In the genomic region with DNA sequence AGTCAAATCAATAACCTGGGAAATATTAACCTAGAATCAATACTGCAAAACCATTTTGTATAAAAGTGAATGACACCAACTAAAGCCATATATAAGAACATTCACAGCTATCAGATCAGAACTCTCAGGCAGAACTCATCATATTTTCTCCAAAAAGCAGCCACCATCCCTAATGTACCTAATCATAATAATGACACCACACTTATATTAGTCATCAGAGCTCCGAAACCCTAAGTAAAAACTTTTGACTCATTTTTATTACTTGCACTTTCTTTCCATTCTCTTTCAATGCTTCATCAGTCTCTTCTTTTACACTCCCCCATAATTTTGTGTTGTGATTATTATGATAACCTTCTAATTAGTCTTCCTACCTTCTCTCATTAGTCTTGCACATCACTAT, we compare ENCODE assay signal across 21 cellular contexts. TPM values are rescaled to one million over a fixed set of nuclear protein-coding genes. Genes with fewer than 3 reads are reported as not detected.
"Had no signal": no experiment of that assay in that cellular context is flagged by ENCODE, and none has a peak within 500 bp of the region (broad histone marks: within the 10 kb centered on the region; RNA-seq: fewer than 3 reads in every experiment).

No MANE protein-coding gene starts in this region.

- H3K4me3 ChIP-seq: cardiac muscle cell, upper lobe of left lung had no signal

- H3K27me3 ChIP-seq: cardiac muscle cell, upper lobe of left lung had no signal

- ATAC-seq: natural killer cell treated with Interleukin-12 subunit alpha and Interleukin-12 subunit beta and Interleukin-15 and Interleukin-18, amount 100 ng/mL, for 72 hours; SK-N-SH treated with all-trans-retinoic acid at 6 μM for 48 hours had no signal

- H3K27ac ChIP-seq: cardiac muscle cell, upper lobe of left lung, WERI-Rb-1 had no signal

- FAIRE-seq: astrocyte had no signal

- H3K36me3 ChIP-seq: cardiac muscle cell, WERI-Rb-1 had no signal

- H3K27ac Mint-ChIP-seq: activated naive CD4-positive, alpha-beta T cell treated with anti-CD3 and anti-CD28 coated beads for 36 hours; activated T-helper 2 cell treated with anti-CD3 and anti-CD28 coated beads, Interferon-gamma antibody, Interleukin-2, Interleukin-4, amounts not matched to agents 10 μg/mL and 5 μg/mL and 100 μg/mL, durations not matched to agents 14 hours and 24 hours and 36 hours; natural killer cell treated with Interleukin-12 subunit alpha and Interleukin-12 subunit beta and Interleukin-15 and Interleukin-18, amount 100 ng/mL, for 72 hours had no signal

- DNase-seq: activated CD4-positive, alpha-beta T cell treated with anti-CD3 and anti-CD28 coated beads, Interleukin-2, amount 10 ng/mL, durations not matched to agents 24 days and 14 days; activated naive CD4-positive, alpha-beta T cell treated with anti-CD3 and anti-CD28 coated beads for 36 hours; hippocampal formation; mesendoderm; posterior cingulate gyrus; retina; stimulated activated CD4-positive, alpha-beta T cell treated with anti-CD3 and anti-CD28 coated beads, Interleukin-2, amount 100 ng/mL, for 48 hours; stimulated activated naive CD4-positive, alpha-beta T cell; upper lobe of left lung; WERI-Rb-1 had no signal

- H3K4me1 ChIP-seq: upper lobe of left lung had no signal

- H3K27me3 Mint-ChIP-seq: activated CD4-positive, alpha-beta T cell treated with anti-CD3 and anti-CD28 coated beads, Interleukin-2, amount 10 ng/mL, durations not matched to agents 24 days and 14 days; natural killer cell treated with Interleukin-12 subunit alpha and Interleukin-12 subunit beta and Interleukin-15 and Interleukin-18, amount 100 ng/mL, for 72 hours had no signal

- H3K4me3 Mint-ChIP-seq: activated CD4-positive, alpha-beta T cell treated with anti-CD3 and anti-CD28 coated beads, Interleukin-2, amount 10 ng/mL, durations not matched to agents 24 days and 14 days; activated naive CD4-positive, alpha-beta T cell treated with anti-CD3 and anti-CD28 coated beads for 36 hours; natural killer cell treated with Interleukin-12 subunit alpha and Interleukin-12 subunit beta and Interleukin-15 and Interleukin-18, amount 100 ng/mL, for 72 hours had no signal

RNA-seq across cellular contexts. Expression of gene INSL6, which starts 45.3 kb away (rescaled TPM):
- total RNA-seq: activated CD4-positive, alpha-beta T cell treated with anti-CD3 and anti-CD28 coated beads, Interleukin-2, amount 10 ng/mL, durations not matched to agents 24 days and 14 days; activated CD8-positive, alpha-beta memory T cell treated with anti-CD3 and anti-CD28 coated beads for 36 hours; activated naive CD4-positive, alpha-beta T cell treated with anti-CD3 and anti-CD28 coated beads for 36 hours; activated T-helper 2 cell treated with anti-CD3 and anti-CD28 coated beads, Interferon-gamma antibody, Interleukin-2, Interleukin-4, amounts not matched to agents 10 μg/mL and 5 μg/mL and 100 μg/mL, durations not matched to agents 14 hours and 24 hours and 36 hours; astrocyte; cardiac muscle cell; kidney epithelial cell; liver; natural killer cell treated with Interleukin-12 subunit alpha and Interleukin-12 subunit beta and Interleukin-15 and Interleukin-18, amount 100 ng/mL, for 72 hours; skeletal muscle tissue; T-helper 1 cell treated with Interleukin-12 subunit alpha and Interleukin-12 subunit beta and Interleukin-4 antibody, amounts not matched to agents 30 ng/mL and 1 ng/mL, for 36 hours; temporal lobe; upper lobe of left lung had no signal
